15 cellular contexts compared by ENCODE assay signal in the genomic region with DNA sequence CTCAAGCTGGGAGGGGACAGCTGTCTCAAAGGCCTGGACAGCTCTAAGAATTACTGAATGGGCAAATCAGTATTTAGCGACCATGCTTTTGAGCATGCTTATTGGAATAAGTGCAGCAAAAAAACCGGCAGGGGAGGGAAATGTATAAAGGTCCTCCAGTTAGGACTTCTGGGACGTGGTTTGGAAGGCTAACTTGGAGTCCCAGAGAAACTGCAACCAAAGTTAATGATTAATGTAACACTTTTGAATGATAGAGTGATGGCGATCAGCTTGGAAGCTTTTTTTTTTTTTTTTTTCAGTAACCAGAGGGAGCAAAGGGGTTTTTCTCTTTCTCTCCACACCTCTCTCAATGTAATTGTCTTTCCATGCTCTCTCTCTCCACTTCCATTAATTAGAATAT.
"Had no signal": no experiment of that assay in that cellular context is flagged by ENCODE, and none has a peak within 500 bp of the region (broad histone marks: within the 10 kb centered on the region; RNA-seq: fewer than 3 reads in every experiment).

No MANE protein-coding gene starts in this region.

- H3K36me3 Mint-ChIP-seq: naive B cell had no signal

- DNase-seq: colonic mucosa; dermis blood vessel endothelial cell; effector CD4-positive, alpha-beta T cell; foreskin melanocyte; heart left ventricle; hypothalamus; left ventricle myocardium superior; mesendoderm; naive B cell; nephron progenitor cell; posterior cingulate gyrus; small intestine; stimulated activated CD4-positive, alpha-beta T cell treated with anti-CD3 and anti-CD28 coated beads, Interleukin-12 subunit alpha, Interleukin-12 subunit beta, amount 100 ng/mL, for 4 hours; stimulated activated naive CD4-positive, alpha-beta T cell; trophoblast cell had no signal

- H3K27ac Mint-ChIP-seq: naive B cell, nephron progenitor cell had no signal

- H3K27me3 Mint-ChIP-seq: naive B cell had no signal

- H3K4me3 Mint-ChIP-seq: naive B cell, nephron progenitor cell had no signal

- H3K4me1 Mint-ChIP-seq: naive B cell, nephron progenitor cell had no signal
